Comparison of ENCODE assay signal across 7 cellular contexts in the genomic region with DNA sequence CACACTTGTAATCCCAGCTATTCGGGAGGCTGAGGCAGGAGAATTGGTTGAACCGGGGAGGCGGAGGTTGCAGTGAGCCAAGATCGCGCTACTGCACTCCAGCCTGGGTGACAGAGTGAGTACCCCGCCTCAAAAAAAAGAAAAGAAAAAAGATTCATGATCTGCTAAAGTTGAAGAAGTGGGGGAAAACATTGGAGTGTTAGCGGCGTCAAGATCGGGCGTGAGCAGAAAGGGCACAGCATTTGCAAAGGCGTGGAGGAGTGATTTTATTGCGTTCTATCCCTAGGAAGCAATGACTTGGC. TPM values are rescaled to one million over a fixed set of nuclear protein-coding genes. Genes with fewer than 3 reads are reported as not detected.
DNase-seq lines count a peak whose midpoint lies in the region; ATAC-seq and TF ChIP-seq lines count a peak whose summit lies in the region.

No MANE protein-coding gene starts in this region.

- no peaks in the 10 kb centered on the region for H3K9me3 ChIP-seq in HCT116 (ENCODE audit: control insufficient read depth in 1 of 2, insufficient read depth in 1 of 2, low read depth in 1 of 2, low read length in 2 of 2)
- no peaks in the 10 kb centered on the region for H3K9me3 ChIP-seq in iPS-15b (ENCODE audit: control insufficient read depth, insufficient read depth, low read length)

- BruUV-seq in HCT116 (replicated peaks; lab: Mats Ljungman, UMichigan) = no TSS peak

- H3K4me1 ChIP-seq in HCT116 (ENCODE audit: control insufficient read depth in 1 of 2, insufficient read depth in 2 of 2, low read length in 2 of 2) (peaks cover 7 to 14% of the 10 kb centered on the region in 2 experiments; a peak in 3 of 4 replicates), iPS-15b (ENCODE audit: control insufficient read depth, insufficient read depth, low read length) (peaks cover 8% of the 10 kb centered on the region)

- no peak for TF ChIP-seq POLR2A in HCT116 (IDR thresholded peaks at IDR 0.05; ENCODE audit: borderline replicate concordance, extremely low read depth, insufficient read depth, insufficient read length)

- no peaks in the 10 kb centered on the region for H3K27me3 Mint-ChIP-seq in activated CD4-positive, alpha-beta memory T cell treated with anti-CD3 and anti-CD28 coated beads, Interleukin-2, amount 10 ng/mL, durations not matched to agents 7 days and 5 days

- H3K36me3 ChIP-seq in HCT116 (ENCODE audit: control insufficient read depth in 1 of 2, insufficient read depth in 2 of 2, low read length in 2 of 2) (peaks cover 2 to 8% of the 10 kb centered on the region in 2 experiments; a peak in 2 of 4 replicates), iPS-15b (ENCODE audit: control insufficient read depth, insufficient read depth, low read length) (peaks cover 12% of the 10 kb centered on the region)

- H3K4me1 Mint-ChIP-seq in activated CD4-positive, alpha-beta memory T cell treated with anti-CD3 and anti-CD28 coated beads, Interleukin-2, amount 10 ng/mL, durations not matched to agents 7 days and 5 days = peaks cover 32% of the 10 kb centered on the region
- H3K4me1 Mint-ChIP-seq in stimulated activated effector memory CD8-positive, alpha-beta T cell treated with anti-CD3 and anti-CD28 coated beads, Interleukin-12 subunit alpha, Interleukin-12 subunit beta, amount 100 ng/mL, for 72 hours = peaks cover 37% of the 10 kb centered on the region

- no peaks in the 10 kb centered on the region for H3K9me2 ChIP-seq in HCT116 (ENCODE audit: insufficient read depth)

- H2AFZ ChIP-seq in HCT116 (ENCODE audit: low read depth, low read length, poor library complexity, severe bottlenecking) = no peak overlapping the region

- H3K79me2 ChIP-seq in HCT116 (ENCODE audit: insufficient read depth, low read length) = peaks cover 41% of the 10 kb centered on the region

- H3K9ac ChIP-seq in HCT116 (ENCODE audit: low read length) (no peak overlapping the region), iPS-15b (ENCODE audit: low read depth, low read length) (no peak overlapping the region)

- CTCF ChIA-PET in HCT116 (lab: Charles Lee) = interaction anchor here (0.6 to 3.0 kb wide), 30 partner anchors 10 to 301 kb away, joined by 3 to 43 read pairs (median 4); partner anchors contain the start of genes QTRT1 and TMED1
- CTCF ChIA-PET in activated CD4-positive, alpha-beta memory T cell treated with anti-CD3 and anti-CD28 coated beads, Interleukin-2, amount 10 ng/mL, durations not matched to agents 7 days and 5 days (lab: Charles Lee) = interaction anchor here (0.5 to 4.9 kb wide), 36 partner anchors 8 to 224 kb away, joined by 3 to 138 read pairs (median 6); partner anchors contain the start of genes QTRT1 and TMED1

- TF ChIP-seq CTCF in HCT116 (IDR thresholded peaks at IDR 0.05 in 2 of 3, conservative IDR thresholded peaks at IDR 0.05 in 1 of 3; ENCODE audit: borderline replicate concordance in 1 of 3, insufficient read depth in 1 of 3, low read depth in 2 of 3, low read length in 2 of 3) (no peak), GM10266 (IDR thresholded peaks at IDR 0.05; ENCODE audit: control insufficient read depth, insufficient read depth, low read depth, missing control alignments) (no peak)

- H4K20me1 ChIP-seq in HCT116 (ENCODE audit: insufficient read depth) = peaks cover 4% of the 10 kb centered on the region; the same call in 1 of the 2 replicates

- peaks cover 10% of the 10 kb centered on the region for H3K36me3 Mint-ChIP-seq in activated CD4-positive, alpha-beta memory T cell treated with anti-CD3 and anti-CD28 coated beads, Interleukin-2, amount 10 ng/mL, durations not matched to agents 7 days and 5 days (ENCODE audit: low read depth)
- peaks cover 32% of the 10 kb centered on the region for H3K36me3 Mint-ChIP-seq in stimulated activated effector memory CD8-positive, alpha-beta T cell treated with anti-CD3 and anti-CD28 coated beads, Interleukin-12 subunit alpha, Interleukin-12 subunit beta, amount 100 ng/mL, for 72 hours

- POLR2A ChIA-PET in HCT116 (lab: Charles Lee) = interaction anchor here (0.9 to 2.5 kb wide), 7 partner anchors 8 to 148 kb away, joined by 3 to 14 read pairs (median 5); partner anchors contain the start of genes QTRT1 and TMED1
- POLR2A ChIA-PET in activated CD4-positive, alpha-beta memory T cell treated with anti-CD3 and anti-CD28 coated beads, Interleukin-2, amount 10 ng/mL, durations not matched to agents 7 days and 5 days (lab: Charles Lee) = interaction anchor here (0.9 to 4.1 kb wide), 17 partner anchors 11 to 156 kb away, joined by 3 to 32 read pairs (median 7); partner anchors contain the start of genes QTRT1 and TMED1

- H3K4me3 ChIP-seq in HCT116 (replicated peaks in 1 of 2; ENCODE audit: low read depth in 1 of 2, low read length in 2 of 2) = no peak overlapping the region
- H3K4me3 ChIP-seq in iPS-15b (ENCODE audit: low read depth, low read length) = peak overlapping the region; percentile 39

- peak overlapping the region; percentile 80 for H3K27ac Mint-ChIP-seq in activated CD4-positive, alpha-beta memory T cell treated with anti-CD3 and anti-CD28 coated beads, Interleukin-2, amount 10 ng/mL, durations not matched to agents 7 days and 5 days
- H3K27ac Mint-ChIP-seq in stimulated activated effector memory CD8-positive, alpha-beta T cell treated with anti-CD3 and anti-CD28 coated beads, Interleukin-12 subunit alpha, Interleukin-12 subunit beta, amount 100 ng/mL, for 72 hours = peak overlapping the region; percentile 97

- no peak overlapping the region for H3K4me2 ChIP-seq in HCT116 (ENCODE audit: low read length)

- H3K27me3 ChIP-seq in HCT116 (ENCODE audit: insufficient read depth, low read length) = no peaks in the 10 kb centered on the region
- no peaks in the 10 kb centered on the region for H3K27me3 ChIP-seq in iPS-15b (ENCODE audit: control insufficient read depth, insufficient read depth, low read length)

- H3K27ac ChIP-seq in HCT116 (ENCODE audit: low read depth, low read length) = peak overlapping the region; percentile 31

- no peaks in the 10 kb centered on the region for H3K9me3 Mint-ChIP-seq in activated CD4-positive, alpha-beta memory T cell treated with anti-CD3 and anti-CD28 coated beads, Interleukin-2, amount 10 ng/mL, durations not matched to agents 7 days and 5 days
- H3K9me3 Mint-ChIP-seq in stimulated activated effector memory CD8-positive, alpha-beta T cell treated with anti-CD3 and anti-CD28 coated beads, Interleukin-12 subunit alpha, Interleukin-12 subunit beta, amount 100 ng/mL, for 72 hours = no peaks in the 10 kb centered on the region

- RAD21 ChIA-PET in HCT116 (lab: Charles Lee; ENCODE audit: low non-redundant PET in 1 of 2, low total read pairs in 2 of 2, uncharacterized antibody in 2 of 2, unreplicated experiment in 2 of 2) = interaction anchor here (0.6 to 1.1 kb wide), 4 partner anchors 119 to 242 kb away, joined by 3 to 5 read pairs (median 4); partner anchors contain the start of genes CARM1 (in 1 of the 2) and TMED1 (in 1 of the 2)

- no peak for TF ChIP-seq RAD21 in HCT116 (IDR thresholded peaks at IDR 0.05; ENCODE audit: low read depth)

- H3K4me3 Mint-ChIP-seq in activated CD4-positive, alpha-beta memory T cell treated with anti-CD3 and anti-CD28 coated beads, Interleukin-2, amount 10 ng/mL, durations not matched to agents 7 days and 5 days = peak overlapping the region; percentile 99
- peak overlapping the region; percentile 98 for H3K4me3 Mint-ChIP-seq in stimulated activated effector memory CD8-positive, alpha-beta T cell treated with anti-CD3 and anti-CD28 coated beads, Interleukin-12 subunit alpha, Interleukin-12 subunit beta, amount 100 ng/mL, for 72 hours

- intact Hi-C loops in HCT116 (cut with micrococcal nuclease) = loop anchor here (1.0 to 2.0 kb wide), 3 partner anchors 53 to 147 kb away; no protein-coding TSS in a partner anchor

- ATAC-seq in HCT116 (no peak), esophagus mucosa (no peak)
- no peak for ATAC-seq in stimulated activated effector memory CD8-positive, alpha-beta T cell treated with anti-CD3 and anti-CD28 coated beads, Interleukin-12 subunit alpha, Interleukin-12 subunit beta, amount 100 ng/mL, for 72 hours

- DNase-seq in HCT116 (ENCODE audit: low read depth, low spot score) (no peak), Ammon's horn (ENCODE audit: low spot score) (no peak), GM10266 (ENCODE audit: extremely low spot score) (no peak)
- DNase-seq in activated CD4-positive, alpha-beta memory T cell treated with anti-CD3 and anti-CD28 coated beads, Interleukin-2, amount 10 ng/mL, durations not matched to agents 7 days and 5 days = no peak
- no peak for DNase-seq in stimulated activated effector memory CD8-positive, alpha-beta T cell treated with anti-CD3 and anti-CD28 coated beads, Interleukin-12 subunit alpha, Interleukin-12 subunit beta, amount 100 ng/mL, for 72 hours (ENCODE audit: low spot score in 2 of 2)

TF ChIP-seq in HCT116, 20 proteins besides CTCF, POLR2A, EP300 and RAD21:
- TF ChIP-seq, protein P1, sequence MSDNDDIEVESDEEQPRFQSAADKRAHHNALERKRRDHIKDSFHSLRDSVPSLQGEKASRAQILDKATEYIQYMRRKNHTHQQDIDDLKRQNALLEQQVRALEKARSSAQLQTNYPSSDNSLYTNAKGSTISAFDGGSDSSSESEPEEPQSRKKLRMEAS (IDR thresholded peaks at IDR 0.05) = no peak

RNA-seq across cellular contexts. Expression of gene DNM2, which starts 0.9 kb away (rescaled TPM):
- total RNA-seq in HCT116 (2021; ENCODE audit: unreplicated experiment) (183 TPM), esophagus mucosa (79.8 TPM)
- polyA plus RNA-seq in HCT116 (2012) = 163 and 167 TPM in 2 replicates
- 100 to 1,000 TPM; 277 to 288 TPM for total RNA-seq in activated CD4-positive, alpha-beta memory T cell treated with anti-CD3 and anti-CD28 coated beads, Interleukin-2, amount 10 ng/mL, durations not matched to agents 7 days and 5 days

RNA-seq across cellular contexts. Expression of gene QTRT1, which starts 15.8 kb away (rescaled TPM):
- total RNA-seq in HCT116 (2021; ENCODE audit: unreplicated experiment) = 54.6 TPM
- 57.8 and 69.3 TPM in 2 replicates for polyA plus RNA-seq in HCT116 (2012)
- total RNA-seq in activated CD4-positive, alpha-beta memory T cell treated with anti-CD3 and anti-CD28 coated beads, Interleukin-2, amount 10 ng/mL, durations not matched to agents 7 days and 5 days = 10 to 100 TPM; 24.0 to 26.4 TPM
- 30.5 TPM for total RNA-seq in esophagus mucosa
